ENCODE assay signal across 18 cellular contexts in the genomic region with DNA sequence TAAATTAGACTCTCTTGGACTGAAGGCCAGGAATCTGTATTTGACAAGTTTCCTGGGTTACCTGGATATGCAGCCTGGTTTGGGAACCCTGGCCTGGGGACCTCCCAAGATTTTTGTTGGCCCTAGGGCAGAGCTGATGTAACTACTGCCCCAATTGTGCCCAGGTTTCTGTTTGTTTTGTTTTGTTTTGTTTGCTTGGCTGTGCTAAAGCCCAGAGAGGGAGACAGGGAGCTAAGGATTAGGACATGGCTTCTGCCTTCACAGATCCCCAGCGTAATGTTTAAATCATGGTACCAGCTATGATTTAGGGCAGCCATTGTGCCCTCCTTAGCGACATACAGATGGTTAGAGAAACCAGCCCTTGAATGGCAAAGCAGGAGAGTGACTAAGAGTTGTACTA. TPM values are rescaled to one million over a fixed set of nuclear protein-coding genes. Genes with fewer than 3 reads are reported as not detected.
DNase-seq lines count a peak whose midpoint lies in the region; ATAC-seq and TF ChIP-seq lines count a peak whose summit lies in the region.
"Had no signal": no experiment of that assay in that cellular context is flagged by ENCODE, and none has a peak within 500 bp of the region (broad histone marks: within the 10 kb centered on the region; RNA-seq: fewer than 3 reads in every experiment).

No MANE protein-coding gene starts in this region.

- H3K27ac ChIP-seq in HEK293 (ENCODE audit: extremely low read depth, low read depth, low read length) (no peak overlapping the region), VCaP (peak overlapping the region; percentile 21), esophagus muscularis mucosa (replicated peaks in 1 of 4) (no peak overlapping the region), thyroid gland (peak overlapping the region; percentile 5 to 36 (median 35))
- H3K27ac ChIP-seq: GM23248, HL-60 had no signal

- intact Hi-C loops in esophagus muscularis mucosa (cut with DNase I) (no loop called here), thyroid gland (cut with DNase I) (no loop called here)

- no peak for ATAC-seq in HG02852 (IDR thresholded peaks at IDR 0.05; ENCODE audit: unreplicated experiment)

- no peaks in the 10 kb centered on the region for H3K9me3 ChIP-seq in HEK293 (ENCODE audit: control insufficient read depth, insufficient read depth, low read depth, low read length)
- no peaks in the 10 kb centered on the region for H3K9me3 ChIP-seq in esophagus muscularis mucosa
- no peaks in the 10 kb centered on the region for H3K9me3 ChIP-seq in thyroid gland
- H3K9me3 ChIP-seq: BE2C, Caco-2 had no signal

- peaks cover 0 to 4% of the 10 kb centered on the region in 2 experiments; a peak in 1 of 3 replicates for H3K36me3 ChIP-seq in HEK293 (ENCODE audit: control insufficient read depth in 2 of 2, insufficient read depth in 1 of 2, low read length in 2 of 2)
- peaks cover 0 to 6% (median 0%) of the 10 kb centered on the region in 4 donors for H3K36me3 ChIP-seq in esophagus muscularis mucosa
- H3K36me3 ChIP-seq in thyroid gland = no peaks in the 10 kb centered on the region
- H3K36me3 ChIP-seq: BE2C had no signal

- DNase-seq in esophagus muscularis mucosa (ENCODE audit: extremely low spot score) (peak; percentile 55), thyroid gland (peak in 1 of 2 donors; percentile 26), H4 (ENCODE audit: low spot score) (no peak), cortex of kidney (lab: John Stamatoyannopoulos, UW) (no peak)
- DNase-seq: ACHN; BE2C; C1 segment of cervical spinal cord; Caco-2; CD4-positive, alpha-beta T cell; DMS153; DMS79; GDM1; GM23248; KBM-7 had no signal

- TF ChIP-seq POLR2A in esophagus muscularis mucosa (IDR thresholded peaks at IDR 0.05; ENCODE audit: low read depth) (no peak), thyroid gland (IDR thresholded peaks at IDR 0.05) (no peak)

- CTCF ChIA-PET in HEK293 (lab: Yijun Ruan, JAX) = interaction anchor here (0.9 kb wide), 1 partner anchor 31 kb away, joined by 3 read pairs; no protein-coding TSS in a partner anchor

- TF ChIP-seq CTCF in HEK293 (tag by site-specific recombination; IDR thresholded peaks at IDR 0.05) (no peak), VCaP (conservative IDR thresholded peaks at IDR 0.05) (no peak), esophagus muscularis mucosa (IDR thresholded peaks at IDR 0.05) (no peak), thyroid gland (IDR thresholded peaks at IDR 0.05) (no peak)

- no peaks in the 10 kb centered on the region for H3K27me3 ChIP-seq in esophagus muscularis mucosa
- H3K27me3 ChIP-seq in thyroid gland = no peaks in the 10 kb centered on the region
- H3K27me3 ChIP-seq: BE2C had no signal

- H3K4me3 ChIP-seq in HEK293 (ENCODE audit: low read depth, low read length) (no peak overlapping the region), esophagus muscularis mucosa (no peak overlapping the region), thyroid gland (replicated peaks in 1 of 3) (no peak overlapping the region)
- H3K4me3 ChIP-seq: GM23248 had no signal

- TF ChIP-seq EP300 in esophagus muscularis mucosa (IDR thresholded peaks at IDR 0.05) = no peak

- H3K4me1 ChIP-seq in HEK293 (ENCODE audit: control insufficient read depth, insufficient read depth, low read length) (no peaks in the 10 kb centered on the region), esophagus muscularis mucosa (peaks cover 9 to 21% (median 15%) of the 10 kb centered on the region in 4 donors), thyroid gland (peaks cover 31 to 44% of the 10 kb centered on the region in 2 donors)
- H3K4me1 ChIP-seq: BE2C had no signal

- POLR2A ChIA-PET in HEK293 (lab: Yijun Ruan, JAX) = no interaction called here

- 93% methylated on average over 2 of the region's 2 CpGs for WGBS in esophagus muscularis mucosa
- WGBS in thyroid gland, 2 donors = 78 to 87% methylated on average over 2 of the region's 2 CpGs

TF ChIP-seq in HEK293, 187 proteins besides CTCF, POLR2A, EP300 and RAD21:
- peak; percentile 71 for TF ChIP-seq ZBTB20 (tag by site-specific recombination; IDR thresholded peaks at IDR 0.05)
- no peak for TF ChIP-seq ZEB2 (tag by site-specific recombination; IDR thresholded peaks at IDR 0.05)
- TF ChIP-seq ZNF626 (tag by site-specific recombination; IDR thresholded peaks at IDR 0.05) = no peak

RNA-seq across cellular contexts. Expression of gene ABHD5, which starts 47.6 kb away (rescaled TPM):
- total RNA-seq in esophagus muscularis mucosa (10 to 100 TPM; 22.3 to 40.3 (median 31.4) TPM), thyroid gland (10 to 100 TPM; 33.1 to 45.4 (median 36.6) TPM)
- 10.8 and 18.4 TPM in 2 replicates for total RNA-seq in H4 (2014; rRNA removed; shearing (Covaris generic))

Comparison
In these comparisons a context has a peak if more than half of its experiments do, and no peak if none do; other contexts are left out.
1. H3K27ac ChIP-seq: peak in VCaP (single experiment) and thyroid gland (3 of 3); none in HEK293 (single experiment) and esophagus muscularis mucosa (0 of 4).